10 cellular contexts compared by ENCODE assay signal in genomic region chr9:129191234-129191633, GRCh38.
"Had no signal": no experiment of that assay in that cellular context is flagged by ENCODE, and none has a peak within 500 bp of the region (broad histone marks: within the 10 kb centered on the region; RNA-seq: fewer than 3 reads in every experiment).

No MANE protein-coding gene starts in this region.

- H3K27ac Mint-ChIP-seq: H9, HFFc6 had no signal

- H3K36me3 ChIP-seq: HAP-1 had no signal

- H3K27ac ChIP-seq: GM23248 had no signal

- FAIRE-seq: H1, H54 had no signal

- H3K4me1 ChIP-seq: HAP-1 had no signal

- H3K9ac ChIP-seq: GM23248 had no signal

- H3K4me3 Mint-ChIP-seq: H9, HFFc6 had no signal

- DNase-seq: GM23248, GOT3, H7, H9, HCEC 1CT, HFFc6 had no signal

- ATAC-seq: HCT116 had no signal

- H3K4me3 ChIP-seq: GM23248, HAP-1 had no signal

- H2AFZ ChIP-seq: GM23248 had no signal
